8 cellular contexts compared by ENCODE assay signal in the genomic region with DNA sequence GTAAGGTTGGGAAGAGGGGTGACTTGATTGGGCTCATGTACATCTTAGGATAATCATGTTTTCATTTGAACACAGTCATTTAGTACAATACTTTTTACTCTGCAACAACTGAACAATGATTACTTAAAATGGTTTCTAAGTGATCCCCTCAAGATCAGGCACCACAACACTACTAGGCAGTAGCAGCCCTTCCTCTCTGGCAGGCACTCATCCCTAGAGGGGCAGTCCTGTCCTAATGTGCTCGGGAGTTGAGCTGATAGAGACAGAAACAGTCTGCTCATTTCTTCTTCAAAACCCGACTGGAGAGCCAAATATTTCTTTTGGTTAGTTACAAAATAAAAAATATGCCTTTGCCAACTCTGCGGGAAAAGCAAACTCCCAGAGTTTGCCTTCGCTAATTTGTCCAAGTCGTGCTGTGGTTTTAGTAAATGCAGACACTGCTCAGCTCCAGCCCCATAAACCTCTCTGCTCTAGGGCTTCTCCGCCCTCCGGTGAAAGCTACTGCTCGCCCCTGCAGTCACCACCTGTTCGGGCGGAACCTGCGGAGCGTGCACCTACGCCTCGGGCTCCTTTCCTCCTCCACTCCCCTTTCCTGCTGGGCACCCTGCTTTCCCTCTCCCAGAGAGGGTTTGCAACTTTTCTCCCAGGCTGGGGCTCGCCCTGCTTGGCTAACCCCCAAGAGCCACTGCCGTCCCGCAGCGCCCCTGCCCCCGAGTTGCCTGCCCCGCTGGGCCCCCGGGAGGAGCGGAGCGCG. TPM values are rescaled to one million over a fixed set of nuclear protein-coding genes. Genes with fewer than 3 reads are reported as not detected.
DNase-seq lines count a peak whose midpoint lies in the region; ATAC-seq and TF ChIP-seq lines count a peak whose summit lies in the region.

No MANE protein-coding gene starts in this region.

- no peak overlapping the region for H3K14ac ChIP-seq in neuronal stem cell (ENCODE audit: low read length)

- peaks cover 5% of the 10 kb centered on the region for H3K4me1 Mint-ChIP-seq in activated CD8-positive, alpha-beta memory T cell treated with anti-CD3 and anti-CD28 coated beads, Interleukin-2, amount 10 ng/mL, durations not matched to agents 7 days and 5 days

- no peaks in the 10 kb centered on the region for H3K9me3 ChIP-seq in neuronal stem cell (replicated peaks in 1 of 2; ENCODE audit: control insufficient read depth in 2 of 2, insufficient read depth in 1 of 2, low read depth in 1 of 2, low read length in 2 of 2)

- H3K27me3 Mint-ChIP-seq in activated CD8-positive, alpha-beta memory T cell treated with anti-CD3 and anti-CD28 coated beads, Interleukin-2, amount 10 ng/mL, durations not matched to agents 7 days and 5 days = peaks cover 88% of the 10 kb centered on the region

- H3K79me1 ChIP-seq in neuronal stem cell (ENCODE audit: low read depth, low read length) = no peaks in the 10 kb centered on the region

- no peaks in the 10 kb centered on the region for H3K36me3 Mint-ChIP-seq in activated CD8-positive, alpha-beta memory T cell treated with anti-CD3 and anti-CD28 coated beads, Interleukin-2, amount 10 ng/mL, durations not matched to agents 7 days and 5 days

- H4K8ac ChIP-seq in neuronal stem cell (ENCODE audit: low read depth, low read length) = no peak overlapping the region

- H3K23ac ChIP-seq in neuronal stem cell (ENCODE audit: low read depth, low read length, poor library complexity) = no peak overlapping the region

- H3K4me1 ChIP-seq in neuronal stem cell (ENCODE audit: control insufficient read depth in 2 of 2, insufficient read depth in 1 of 2, low read depth in 1 of 2, low read length in 2 of 2) = peaks cover 2 to 4% of the 10 kb centered on the region in 2 donors

- CTCF ChIA-PET in activated CD8-positive, alpha-beta memory T cell treated with anti-CD3 and anti-CD28 coated beads, Interleukin-2, amount 10 ng/mL, durations not matched to agents 7 days and 5 days (lab: Charles Lee) = no interaction called here

- H2BK15ac ChIP-seq in neuronal stem cell (ENCODE audit: low read length) = no peak overlapping the region

- no peak overlapping the region for H2BK120ac ChIP-seq in neuronal stem cell (ENCODE audit: low read depth, low read length)

- no CpG with 5 or more reads among the region's 24 CpGs for WGBS in neuronal stem cell (ENCODE audit: extremely low coverage in 2 of 2, insufficient read length in 2 of 2, insufficient replicate concordance in 1 of 2), 2 donors

- H3K4ac ChIP-seq in neuronal stem cell (ENCODE audit: low read length) = no peak overlapping the region

- peak; percentile 21 for DNase-seq in GM04503 (ENCODE audit: low read depth)
- DNase-seq in NCI-H146 treated with DMSO at 0.1 percent for 48 hours (lab: John Stamatoyannopoulos, UW; ENCODE audit: unreplicated experiment) = peak; percentile 60
- DNase-seq in epithelial cell of esophagus (ENCODE audit: low read depth) = peak; percentile 54
- peak; percentile 27 for DNase-seq in neuronal stem cell (ENCODE audit: low spot score)
- DNase-seq in activated CD8-positive, alpha-beta memory T cell treated with anti-CD3 and anti-CD28 coated beads, Interleukin-2, amount 10 ng/mL, durations not matched to agents 7 days and 5 days = no peak
- DNase-seq in NCI-H524 treated with DMSO at 0.1 percent for 48 hours (lab: John Stamatoyannopoulos, UW) = no peak

- no peak overlapping the region for H4K91ac ChIP-seq in neuronal stem cell (ENCODE audit: low read depth, low read length, poor library complexity)

- peak overlapping the region; percentile 70 for H3K18ac ChIP-seq in neuronal stem cell (ENCODE audit: low read length)

- H3K27me3 ChIP-seq in neuronal stem cell (ENCODE audit: control insufficient read depth in 3 of 3, insufficient read depth in 3 of 3, low read depth in 1 of 3, low read length in 3 of 3) = peaks cover 15 to 88% (median 40%) of the 10 kb centered on the region in 3 experiments

- H3K4me3 Mint-ChIP-seq in activated CD8-positive, alpha-beta memory T cell treated with anti-CD3 and anti-CD28 coated beads, Interleukin-2, amount 10 ng/mL, durations not matched to agents 7 days and 5 days = no peak overlapping the region

- no peak for TF ChIP-seq CTCF in epithelial cell of esophagus (IDR thresholded peaks at IDR 0.05; ENCODE audit: insufficient read depth, low read depth, low read length, missing control alignments)

- H2BK5ac ChIP-seq in neuronal stem cell (ENCODE audit: low read length) = no peak overlapping the region

- no peak overlapping the region for H3K27ac ChIP-seq in neuronal stem cell (replicated peaks; ENCODE audit: low read length)

- H3K27ac Mint-ChIP-seq in activated CD8-positive, alpha-beta memory T cell treated with anti-CD3 and anti-CD28 coated beads, Interleukin-2, amount 10 ng/mL, durations not matched to agents 7 days and 5 days = no peak overlapping the region

- H3K9me3 Mint-ChIP-seq in activated CD8-positive, alpha-beta memory T cell treated with anti-CD3 and anti-CD28 coated beads, Interleukin-2, amount 10 ng/mL, durations not matched to agents 7 days and 5 days (ENCODE audit: low read depth) = no peaks in the 10 kb centered on the region

- no peak overlapping the region for H2BK12ac ChIP-seq in neuronal stem cell (ENCODE audit: low read length)

- peak overlapping the region; percentile 88 for H2AFZ ChIP-seq in neuronal stem cell (ENCODE audit: low read length)

- no peaks in the 10 kb centered on the region for H3K36me3 ChIP-seq in neuronal stem cell (replicated peaks in 1 of 2; ENCODE audit: control insufficient read depth in 2 of 2, insufficient read depth in 2 of 2, low read length in 2 of 2)

- H3K9ac ChIP-seq in neuronal stem cell (ENCODE audit: low read depth, low read length, poor library complexity) = peak overlapping the region; percentile 54

- ATAC-seq in GM21723 (IDR thresholded peaks at IDR 0.05; ENCODE audit: unreplicated experiment) (peak; percentile 56), HG02763 (IDR thresholded peaks at IDR 0.05; ENCODE audit: unreplicated experiment) (no peak)
- ATAC-seq in activated CD8-positive, alpha-beta memory T cell treated with anti-CD3 and anti-CD28 coated beads, Interleukin-2, amount 10 ng/mL, durations not matched to agents 7 days and 5 days = no peak

- H2AK5ac ChIP-seq in neuronal stem cell (ENCODE audit: low read depth, low read length) = no peak overlapping the region

- peak overlapping the region; percentile 53 for H3K4me3 ChIP-seq in epithelial cell of esophagus (ENCODE audit: low read length)
- H3K4me3 ChIP-seq in neuronal stem cell (ENCODE audit: low read length in 2 of 2) = peak overlapping the region; percentile 35 to 80

- peak overlapping the region; percentile 92 for H3K4me2 ChIP-seq in neuronal stem cell (ENCODE audit: insufficient read depth, low read length, poor library complexity, severe bottlenecking)

RNA-seq across cellular contexts. Expression of a gene that starts 0.5 kb away (rescaled TPM):
- polyA plus RNA-seq in neuronal stem cell (2013, experiment 1 of 2) = 0.33 TPM
- 0.32 TPM for polyA plus RNA-seq in neuronal stem cell (2013, experiment 2 of 2)
- not detected for total RNA-seq in activated CD8-positive, alpha-beta memory T cell treated with anti-CD3 and anti-CD28 coated beads, Interleukin-2, amount 10 ng/mL, durations not matched to agents 7 days and 5 days

Comparison
In these comparisons a context has a peak if more than half of its experiments do, and no peak if none do; other contexts are left out.
1. DNase-seq: peak in GM04503 (single experiment), NCI-H146 treated with DMSO at 0.1 percent for 48 hours (single experiment), epithelial cell of esophagus (single experiment) and neuronal stem cell (single experiment); none in activated CD8-positive, alpha-beta memory T cell treated with anti-CD3 and anti-CD28 coated beads, Interleukin-2, amount 10 ng/mL, durations not matched to agents 7 days and 5 days (single experiment) and NCI-H524 treated with DMSO at 0.1 percent for 48 hours (single experiment).